ENCODE assay signal across 29 cellular contexts in genomic region chr15:68148039-68148438, GRCh38. TPM values are rescaled to one million over a fixed set of nuclear protein-coding genes. Genes with fewer than 3 reads are reported as not detected.
DNase-seq lines count a peak whose midpoint lies in the region; ATAC-seq, FAIRE-seq and TF ChIP-seq lines count a peak whose summit lies in the region.
"Had no signal": no experiment of that assay in that cellular context is flagged by ENCODE, and none has a peak within 500 bp of the region (broad histone marks: within the 10 kb centered on the region; RNA-seq: fewer than 3 reads in every experiment).

No MANE protein-coding gene starts in this region.

- DNase-seq in activated T-cell treated with anti-CD3 and anti-CD28 coated beads, Interleukin-2, amount 50 U/mL, for 24 hours: no peak
- DNase-seq in activated T-cell treated with anti-CD3 and anti-CD28 coated beads for 4 hours: no peak
- no peak for DNase-seq in HFFc6
- no peak for DNase-seq in left colon
- peak; percentile 24 for DNase-seq in small intestine
- no peak for DNase-seq in activated CD4-positive, CD25-positive, alpha-beta regulatory T cell treated with anti-CD3 and anti-CD28 coated beads, Interleukin-2, amount 50 U/mL, for 72 hours
- no peak for DNase-seq in iPS-NIHi7 (ENCODE audit: extremely low spot score)
- DNase-seq: activated CD4-positive, alpha-beta T cell treated with anti-CD3 and anti-CD28 coated beads for 48 hours; activated CD8-positive, alpha-beta memory T cell treated with anti-CD3 and anti-CD28 coated beads, Interleukin-2, amount 10 ng/mL, durations not matched to agents 7 days and 5 days; activated naive CD8-positive, alpha-beta T cell treated with anti-CD3 and anti-CD28 coated beads, Interleukin-2, amount 10 ng/mL, durations not matched to agents 7 days and 5 days; AML-193; DMS79; head of caudate nucleus; NCI-H1105; NCI-H2029; NCI-H345; NCI-H82; sigmoid colon; stimulated activated CD4-positive, alpha-beta T cell treated with anti-CD3 and anti-CD28 coated beads, Interleukin-15, amount 100 ng/mL, for 24 hours; stomach; T-helper 2 cell; tibial artery had no signal

- peaks cover 16% of the 10 kb centered on the region for H3K4me1 Mint-ChIP-seq in activated T-cell treated with anti-CD3 and anti-CD28 coated beads, Interleukin-2, amount 50 U/mL, for 24 hours (ENCODE audit: low read depth)
- peaks cover 44% of the 10 kb centered on the region for H3K4me1 Mint-ChIP-seq in HFFc6 (ENCODE audit: low read depth)

- no peaks in the 10 kb centered on the region for H3K27me3 Mint-ChIP-seq in activated T-cell treated with anti-CD3 and anti-CD28 coated beads, Interleukin-2, amount 50 U/mL, for 24 hours
- H3K27me3 Mint-ChIP-seq in HFFc6 (ENCODE audit: insufficient read depth): peaks cover 3% of the 10 kb centered on the region
- H3K27me3 Mint-ChIP-seq: activated CD8-positive, alpha-beta memory T cell treated with anti-CD3 and anti-CD28 coated beads, Interleukin-2, amount 10 ng/mL, durations not matched to agents 7 days and 5 days; activated naive CD8-positive, alpha-beta T cell treated with anti-CD3 and anti-CD28 coated beads, Interleukin-2, amount 10 ng/mL, durations not matched to agents 7 days and 5 days; central memory CD8-positive, alpha-beta T cell had no signal

- no peak overlapping the region for H3K4me3 Mint-ChIP-seq in activated T-cell treated with anti-CD3 and anti-CD28 coated beads, Interleukin-2, amount 50 U/mL, for 24 hours
- H3K4me3 Mint-ChIP-seq in HFFc6: no peak overlapping the region
- H3K4me3 Mint-ChIP-seq: activated CD8-positive, alpha-beta memory T cell treated with anti-CD3 and anti-CD28 coated beads, Interleukin-2, amount 10 ng/mL, durations not matched to agents 7 days and 5 days; activated naive CD8-positive, alpha-beta T cell treated with anti-CD3 and anti-CD28 coated beads, Interleukin-2, amount 10 ng/mL, durations not matched to agents 7 days and 5 days; activated T-helper 1 cell treated with anti-CD3 and anti-CD28 coated beads, Interleukin-12 subunit alpha, Interleukin-12 subunit beta, Interleukin-2, Interleukin-4 antibody, amounts not matched to agents 30 ng/mL and 10 ng/mL and 1 ng/mL, durations not matched to agents 14 hours and 24 hours and 36 hours; central memory CD8-positive, alpha-beta T cell; nephron had no signal

- H3K36me3 ChIP-seq in small intestine (ENCODE audit: control insufficient read depth in 2 of 2, insufficient read depth in 2 of 2, low read length in 2 of 2): peaks cover 0 to 2% of the 10 kb centered on the region in 2 donors

- intact Hi-C loops in left colon (cut with DNase I, micrococcal nuclease): no loop called here

- no peaks in the 10 kb centered on the region for H3K9me3 ChIP-seq in small intestine (ENCODE audit: control insufficient read depth, low read depth)
- H3K9me3 ChIP-seq: sigmoid colon, stomach, tibial artery had no signal

- ATAC-seq in left colon: peak; percentile 92
- no peak for ATAC-seq in GM18505 (IDR thresholded peaks at IDR 0.05; ENCODE audit: unreplicated experiment)
- ATAC-seq: activated CD8-positive, alpha-beta memory T cell treated with anti-CD3 and anti-CD28 coated beads, Interleukin-2, amount 10 ng/mL, durations not matched to agents 7 days and 5 days; HCT116 had no signal

- no peaks in the 10 kb centered on the region for H3K27me3 ChIP-seq in small intestine (ENCODE audit: control insufficient read depth in 2 of 2, insufficient read depth in 2 of 2, low read length in 2 of 2)
- H3K27me3 ChIP-seq: sigmoid colon, stomach, tibial artery had no signal

- no peak overlapping the region for H3K4me3 ChIP-seq in small intestine (ENCODE audit: low read depth in 1 of 2, low read length in 2 of 2)
- H3K4me3 ChIP-seq: sigmoid colon, SK-N-MC, stomach, tibial artery had no signal

- no peak for TF ChIP-seq POLR2A in GM18505 (IDR thresholded peaks at IDR 0.05; ENCODE audit: borderline replicate concordance, extremely low read depth, insufficient read depth, insufficient read length)

- WGBS in small intestine, 3 donors: 41 to 79% (median 41%) methylated on average over 1 of the region's 1 CpG

- H3K27ac Mint-ChIP-seq in activated T-cell treated with anti-CD3 and anti-CD28 coated beads, Interleukin-2, amount 50 U/mL, for 24 hours: peak overlapping the region; percentile 35
- 0 out of 2 replicates have a peak overlapping the region, but pooled peaks have one; percentile 25 for H3K27ac Mint-ChIP-seq in HFFc6
- H3K27ac Mint-ChIP-seq: activated naive CD8-positive, alpha-beta T cell treated with anti-CD3 and anti-CD28 coated beads, Interleukin-2, amount 10 ng/mL, durations not matched to agents 7 days and 5 days; nephron had no signal

- H3K36me3 Mint-ChIP-seq in activated T-cell treated with anti-CD3 and anti-CD28 coated beads, Interleukin-2, amount 50 U/mL, for 24 hours (ENCODE audit: low read depth): peaks cover 62% of the 10 kb centered on the region
- peaks cover 23% of the 10 kb centered on the region for H3K36me3 Mint-ChIP-seq in HFFc6 (ENCODE audit: low read depth)

- no peak for TF ChIP-seq CTCF in HFFc6 (IDR thresholded peaks at IDR 0.05)

- no peaks in the 10 kb centered on the region for H3K9me3 Mint-ChIP-seq in activated T-cell treated with anti-CD3 and anti-CD28 coated beads, Interleukin-2, amount 50 U/mL, for 24 hours
- H3K9me3 Mint-ChIP-seq in HFFc6: no peaks in the 10 kb centered on the region
- H3K9me3 Mint-ChIP-seq: activated naive CD8-positive, alpha-beta T cell treated with anti-CD3 and anti-CD28 coated beads, Interleukin-2, amount 10 ng/mL, durations not matched to agents 7 days and 5 days; activated T-helper 1 cell treated with anti-CD3 and anti-CD28 coated beads, Interleukin-12 subunit alpha, Interleukin-12 subunit beta, Interleukin-2, Interleukin-4 antibody, amounts not matched to agents 30 ng/mL and 10 ng/mL and 1 ng/mL, durations not matched to agents 14 hours and 24 hours and 36 hours; central memory CD8-positive, alpha-beta T cell; nephron had no signal

- H3K4me1 ChIP-seq in small intestine (ENCODE audit: control insufficient read depth in 2 of 2, insufficient read depth in 1 of 2, low read depth in 1 of 2, low read length in 1 of 2): no peaks in the 10 kb centered on the region

- no peak for FAIRE-seq in small intestine (lab: Jason Lieb, UNC)
- FAIRE-seq: endothelial cell of umbilical vein had no signal

- H3K27ac ChIP-seq in small intestine (ENCODE audit: low read depth in 1 of 2, low read length in 1 of 2): no peak overlapping the region
- H3K27ac ChIP-seq: sigmoid colon, SK-N-MC, stomach, tibial artery had no signal

RNA-seq across cellular contexts. Expression of gene CALML4, which starts 57.1 kb away (rescaled TPM):
- total RNA-seq in HFFc6 (2021; fragmentation: NEBNext Ultra II Directional; extraction: Animal tissue kit (Norgen Biotek cat#: 25700)): 1 to 10 TPM in 3 of 6 experiments, under 1 TPM in 3; 0.40 to 1.9 (median 0.87) TPM
- total RNA-seq in left colon: 100 to 1,000 TPM; 118 to 124 TPM
- 100 to 1,000 TPM; 127 to 288 (median 183) TPM for polyA plus RNA-seq in small intestine

Comparison
In these comparisons a context has a peak if more than half of its experiments do, and no peak if none do; other contexts are left out.
1. RNA of gene CALML4, which starts 57.1 kb away (total RNA-seq): 118 to 124 TPM in left colon; 0.40 to 1.9 TPM in HFFc6; every median in the first group is over 10 times any median in the second.